10 cellular contexts compared by ENCODE assay signal in the genomic region with DNA sequence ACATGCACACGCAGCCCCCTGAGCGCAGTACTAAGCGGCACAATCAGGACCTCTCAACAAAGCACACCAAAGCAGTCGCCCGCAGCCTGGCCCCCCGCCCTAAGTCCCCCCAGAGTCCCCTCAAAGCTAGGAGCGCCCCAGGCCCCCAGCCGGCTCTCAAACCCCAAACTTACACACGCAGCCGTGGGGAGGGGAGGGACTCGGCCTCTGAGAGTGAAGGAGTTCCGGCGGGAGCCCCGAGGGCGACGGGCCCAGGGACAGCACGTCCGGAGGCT. TPM values are rescaled to one million over a fixed set of nuclear protein-coding genes. Genes with fewer than 3 reads are reported as not detected.
DNase-seq lines count a peak whose midpoint lies in the region; ATAC-seq and TF ChIP-seq lines count a peak whose summit lies in the region.
"Had no signal": no experiment of that assay in that cellular context is flagged by ENCODE, and none has a peak within 500 bp of the region (broad histone marks: within the 10 kb centered on the region; RNA-seq: fewer than 3 reads in every experiment).

No MANE protein-coding gene starts in this region.

- peak overlapping the region; percentile 14 for H3K27ac Mint-ChIP-seq in activated CD4-positive, alpha-beta T cell treated with anti-CD3 and anti-CD28 coated beads, Interleukin-2, amount 10 ng/mL, durations not matched to agents 7 days and 5 days

- no peaks in the 10 kb centered on the region for H3K36me3 ChIP-seq in ascending aorta
- H3K36me3 ChIP-seq in right lobe of liver = no peaks in the 10 kb centered on the region
- H3K36me3 ChIP-seq in testis (ENCODE audit: low read depth, missing control alignments) = no peaks in the 10 kb centered on the region

- CTCF ChIA-PET in activated CD4-positive, alpha-beta T cell treated with anti-CD3 and anti-CD28 coated beads, Interleukin-2, amount 10 ng/mL, durations not matched to agents 7 days and 5 days (lab: Charles Lee) = interaction anchor here (0.9 kb wide), 1 partner anchor 61 kb away, joined by 3 read pairs; no protein-coding TSS in a partner anchor

- TF ChIP-seq CTCF in ascending aorta (IDR thresholded peaks at IDR 0.05) (no peak), right lobe of liver (IDR thresholded peaks at IDR 0.05) (no peak), testis (IDR thresholded peaks at IDR 0.05) (no peak)

- peaks cover 20 to 39% of the 10 kb centered on the region in 2 donors for H3K4me1 ChIP-seq in ascending aorta
- H3K4me1 ChIP-seq in right lobe of liver = peaks cover 0 to 47% (median 5%) of the 10 kb centered on the region in 4 donors
- peaks cover 30% of the 10 kb centered on the region for H3K4me1 ChIP-seq in testis

- H3K27me3 ChIP-seq in ascending aorta (peaks cover 69% of the 10 kb centered on the region), right lobe of liver (peaks cover 23 to 69% of the 10 kb centered on the region in 2 donors), testis (no peaks in the 10 kb centered on the region)

- H3K4me3 ChIP-seq in ascending aorta (peak overlapping the region; percentile 47 to 71), right lobe of liver (peak overlapping the region; percentile 37 to 51 (median 47)), testis (peak overlapping the region; percentile 38 to 60)

- H3K4me1 Mint-ChIP-seq in activated CD4-positive, alpha-beta T cell treated with anti-CD3 and anti-CD28 coated beads, Interleukin-2, amount 10 ng/mL, durations not matched to agents 7 days and 5 days = peaks cover 24% of the 10 kb centered on the region

- no peak for ATAC-seq in right lobe of liver
- no peak for ATAC-seq in left lobe of liver

- H3K9me3 Mint-ChIP-seq in activated CD4-positive, alpha-beta T cell treated with anti-CD3 and anti-CD28 coated beads, Interleukin-2, amount 10 ng/mL, durations not matched to agents 7 days and 5 days = no peaks in the 10 kb centered on the region

- peaks cover 81% of the 10 kb centered on the region for H3K27me3 Mint-ChIP-seq in activated CD4-positive, alpha-beta T cell treated with anti-CD3 and anti-CD28 coated beads, Interleukin-2, amount 10 ng/mL, durations not matched to agents 7 days and 5 days

- no peak for TF ChIP-seq POLR2A in right lobe of liver (IDR thresholded peaks at IDR 0.05)
- no peak for TF ChIP-seq POLR2A in testis (IDR thresholded peaks at IDR 0.05)

- POLR2A ChIA-PET in activated CD4-positive, alpha-beta T cell treated with anti-CD3 and anti-CD28 coated beads, Interleukin-2, amount 10 ng/mL, durations not matched to agents 7 days and 5 days (lab: Charles Lee) = no interaction called here

- no peaks in the 10 kb centered on the region for H3K36me3 Mint-ChIP-seq in activated CD4-positive, alpha-beta T cell treated with anti-CD3 and anti-CD28 coated beads, Interleukin-2, amount 10 ng/mL, durations not matched to agents 7 days and 5 days (ENCODE audit: low read depth)

- H3K27ac ChIP-seq in ascending aorta (no peak overlapping the region), right lobe of liver (no peak overlapping the region), testis (no peak overlapping the region)
- H3K27ac ChIP-seq: foreskin keratinocyte had no signal

- WGBS in right lobe of liver (ENCODE audit: insufficient coverage, low coverage, low lambda C conversion rate, missing lambda C conversion rate) = 6% methylated on average over 3 of the region's 18 CpGs
- 0 to 2% methylated on average over 3 to 17 of the region's 18 CpGs for WGBS in testis, 2 donors

- H3K4me3 Mint-ChIP-seq in activated CD4-positive, alpha-beta T cell treated with anti-CD3 and anti-CD28 coated beads, Interleukin-2, amount 10 ng/mL, durations not matched to agents 7 days and 5 days = peak overlapping the region; percentile 63

- peak; percentile 18 for DNase-seq in activated CD4-positive, alpha-beta T cell treated with anti-CD3 and anti-CD28 coated beads, Interleukin-2, amount 10 ng/mL, durations not matched to agents 7 days and 5 days
- no peak for DNase-seq in activated CD4-positive, alpha-beta T cell treated with anti-CD3 and anti-CD28 coated beads, Interleukin-2, amount 50 U/mL, for 4 hours
- DNase-seq in ascending aorta (ENCODE audit: low spot score in 2 of 2) (no peak), right lobe of liver (no peak), testis (no peak), DMS79 (lab: John Stamatoyannopoulos, UW) (no peak), left lobe of liver (ENCODE audit: low spot score) (no peak)
- DNase-seq in activated CD4-positive, CD25-positive, alpha-beta regulatory T cell (lab: John Stamatoyannopoulos, UW) = no peak
- DNase-seq: foreskin keratinocyte had no signal

- intact Hi-C loops in ascending aorta (cut with DNase I) = loop anchor here (5.0 kb wide), 1 partner anchor 120 kb away; no protein-coding TSS in a partner anchor
- intact Hi-C loops in right lobe of liver (cut with DNase I) = no loop called here
- intact Hi-C loops in testis (cut with DNase I; ENCODE audit: low total_unique reads) = no loop called here

- H3K9me3 ChIP-seq in ascending aorta (no peaks in the 10 kb centered on the region), right lobe of liver (no peaks in the 10 kb centered on the region), testis (no peaks in the 10 kb centered on the region)

RNA-seq across cellular contexts. Expression of a gene that starts 5.5 kb away (rescaled TPM):
- not detected for total RNA-seq in activated CD4-positive, alpha-beta T cell treated with anti-CD3 and anti-CD28 coated beads, Interleukin-2, amount 10 ng/mL, durations not matched to agents 7 days and 5 days
- total RNA-seq in ascending aorta (56.0 TPM), right lobe of liver (1 to 10 TPM in 2 of 6 experiments, under 1 TPM in 4; 0.60 to 1.3 (median 0.76) TPM), testis (10 to 100 TPM; 11.9 to 13.5 TPM), left lobe of liver (1.3 TPM)
- 6.6 TPM for polyA plus RNA-seq in testis (ENCODE audit: insufficient read depth, low read depth, low replicate concordance)
- total RNA-seq: foreskin keratinocyte had no signal
- polyA plus RNA-seq: foreskin keratinocyte had no signal

RNA-seq across cellular contexts. Expression of a gene that starts 20.8 kb away (rescaled TPM):
- not detected for total RNA-seq in activated CD4-positive, alpha-beta T cell treated with anti-CD3 and anti-CD28 coated beads, Interleukin-2, amount 10 ng/mL, durations not matched to agents 7 days and 5 days
- total RNA-seq in ascending aorta (not detected), right lobe of liver (not detected), testis (10 to 100 TPM; 18.3 to 46.0 TPM), left lobe of liver (not detected)
- 75.0 TPM for polyA plus RNA-seq in testis (ENCODE audit: insufficient read depth, low read depth, low replicate concordance)
- total RNA-seq: foreskin keratinocyte, SK-MEL-5 had no signal
- polyA plus RNA-seq: foreskin keratinocyte had no signal

Comparison
In these comparisons a context has a peak if more than half of its experiments do, and no peak if none do; other contexts are left out.
1. RNA of a gene that starts 20.8 kb away (total RNA-seq): 18.3 to 46.0 TPM in testis; not detected in activated CD4-positive, alpha-beta T cell treated with anti-CD3 and anti-CD28 coated beads, Interleukin-2, amount 10 ng/mL, durations not matched to agents 7 days and 5 days, not detected in ascending aorta (single experiment), not detected in right lobe of liver and not detected in left lobe of liver (single experiment); every median in the first group is over 10 times any median in the second.
2. Peak in every context shown above with its lines, with median percentiles within 50 percentile points of each other: H3K4me3 ChIP-seq.